ENCODE assay signal across 7 cellular contexts in genomic region chr10:91163269-91163708, GRCh38. TPM values are rescaled to one million over a fixed set of nuclear protein-coding genes. Genes with fewer than 3 reads are reported as not detected.
A peak's percentile ranks its signal among the peaks of the same experiment; 100 is the strongest.
DNase-seq lines count a peak whose midpoint lies in the region; TF ChIP-seq lines count a peak whose summit lies in the region.

No MANE protein-coding gene starts in this region.

- TF ChIP-seq CTCF in GM13977 (IDR thresholded peaks at IDR 0.05; ENCODE audit: extremely low read depth, insufficient read depth, missing control alignments) (no peak), coronary artery (IDR thresholded peaks at IDR 0.05) (no peak), liver (IDR thresholded peaks at IDR 0.05; ENCODE audit: low read depth, low read length, missing input control) (no peak)

- in situ Hi-C loops in GM13977 (cut with MboI; ENCODE audit: low pct_unique_long_range_greater_than_20kb, low sequenced_read_pairs, unreplicated experiment): no loop called here
- in situ Hi-C loops in HAP-1 (cut with MboI; ENCODE audit: low sequenced_read_pairs): no loop called here

- WGBS in liver: under 1% methylated on average over 56 of the region's 56 CpGs

- H3K9ac ChIP-seq in liver (ENCODE audit: low read depth in 1 of 2, low read length in 2 of 2): peak overlapping the region; percentile 69 to 92

- H3K27me3 ChIP-seq in HAP-1 (ENCODE audit: low read depth): no peaks in the 10 kb centered on the region; the same call in 1 of the 2 replicates
- H3K27me3 ChIP-seq in liver (ENCODE audit: control insufficient read depth in 4 of 4, insufficient read depth in 4 of 4, low read length in 3 of 4): no peaks in the 10 kb centered on the region

- H3K4me1 ChIP-seq in HAP-1 (0 out of 2 replicates have a peak, but pooled peaks cover 3% of the 10 kb centered on the region), liver (ENCODE audit: control insufficient read depth in 4 of 4, insufficient read depth in 4 of 4, low read length in 3 of 4) (peaks cover 0 to 20% (median 5%) of the 10 kb centered on the region in 4 donors)

- DNase-seq in GM13977 (ENCODE audit: low spot score) (peak; percentile 82), HAP-1 (ENCODE audit: low spot score in 2 of 2) (peak in 1 of 2 experiments; percentile 61), NAMALWA (ENCODE audit: low spot score) (peak; percentile 80), coronary artery (ENCODE audit: low spot score) (peak; percentile 88)
- peak; percentile 78 for DNase-seq in activated CD4-positive, alpha-beta T cell treated with anti-CD3 and anti-CD28 coated beads for 48 hours
- DNase-seq in stimulated activated CD4-positive, alpha-beta T cell treated with anti-CD3 and anti-CD28 coated beads, Interleukin-4, amount 100 ng/mL, for 1 hour: peak; percentile 69

- no peak for TF ChIP-seq RAD21 in liver (IDR thresholded peaks at IDR 0.05)

- H3K36me3 ChIP-seq in HAP-1 (replicated peaks) (no peaks in the 10 kb centered on the region), liver (ENCODE audit: control insufficient read depth in 4 of 4, insufficient read depth in 3 of 4, low read depth in 1 of 4, low read length in 3 of 4) (no peaks in the 10 kb centered on the region)

- H3K9me3 ChIP-seq in HAP-1 (no peaks in the 10 kb centered on the region), liver (ENCODE audit: control insufficient read depth in 4 of 4, low read length in 3 of 4) (no peaks in the 10 kb centered on the region)

- H3K27ac ChIP-seq in coronary artery (peak overlapping the region; percentile 96 to 97), liver (ENCODE audit: low read depth in 1 of 2, low read length in 2 of 2) (peak overlapping the region; percentile 96 to 99)

- H3K4me3 ChIP-seq in HAP-1 (peak overlapping the region; percentile 56), coronary artery (peak overlapping the region; percentile 82), liver (ENCODE audit: low read depth in 1 of 3, low read length in 3 of 3) (peak overlapping the region; percentile 51 to 94 (median 77))

TF ChIP-seq in liver, 16 proteins besides CTCF, POLR2A, EP300 and RAD21:
- no peak for TF ChIP-seq EGR1 (IDR thresholded peaks at IDR 0.05; ENCODE audit: low read depth in 2 of 2)
- TF ChIP-seq, protein P1, sequence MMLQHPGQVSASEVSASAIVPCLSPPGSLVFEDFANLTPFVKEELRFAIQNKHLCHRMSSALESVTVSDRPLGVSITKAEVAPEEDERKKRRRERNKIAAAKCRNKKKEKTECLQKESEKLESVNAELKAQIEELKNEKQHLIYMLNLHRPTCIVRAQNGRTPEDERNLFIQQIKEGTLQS (IDR thresholded peaks at IDR 0.05): no peak
- no peak for TF ChIP-seq SP1 (IDR thresholded peaks at IDR 0.05)
- TF ChIP-seq HNF4G (IDR thresholded peaks at IDR 0.05): no peak
- TF ChIP-seq NR2F2 (IDR thresholded peaks at IDR 0.05): no peak
- TF ChIP-seq, protein P2, sequence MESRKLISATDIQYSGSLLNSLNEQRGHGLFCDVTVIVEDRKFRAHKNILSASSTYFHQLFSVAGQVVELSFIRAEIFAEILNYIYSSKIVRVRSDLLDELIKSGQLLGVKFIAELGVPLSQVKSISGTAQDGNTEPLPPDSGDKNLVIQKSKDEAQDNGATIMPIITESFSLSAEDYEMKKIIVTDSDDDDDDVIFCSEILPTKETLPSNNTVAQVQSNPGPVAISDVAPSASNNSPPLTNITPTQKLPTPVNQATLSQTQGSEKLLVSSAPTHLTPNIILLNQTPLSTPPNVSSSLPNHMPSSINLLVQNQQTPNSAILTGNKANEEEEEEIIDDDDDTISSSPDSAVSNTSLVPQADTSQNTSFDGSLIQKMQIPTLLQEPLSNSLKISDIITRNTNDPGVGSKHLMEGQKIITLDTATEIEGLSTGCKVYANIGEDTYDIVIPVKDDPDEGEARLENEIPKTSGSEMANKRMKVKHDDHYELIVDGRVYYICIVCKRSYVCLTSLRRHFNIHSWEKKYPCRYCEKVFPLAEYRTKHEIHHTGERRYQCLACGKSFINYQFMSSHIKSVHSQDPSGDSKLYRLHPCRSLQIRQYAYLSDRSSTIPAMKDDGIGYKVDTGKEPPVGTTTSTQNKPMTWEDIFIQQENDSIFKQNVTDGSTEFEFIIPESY (IDR thresholded peaks at IDR 0.05): no peak
- TF ChIP-seq RXRA (IDR thresholded peaks at IDR 0.05): no peak
- TF ChIP-seq FOXA2 (IDR thresholded peaks at IDR 0.05): no peak
- no peak for TF ChIP-seq FOXA1 (IDR thresholded peaks at IDR 0.05)
- no peak for TF ChIP-seq JUND (IDR thresholded peaks at IDR 0.05)
TF ChIP-seq in liver: peak in this region for 0.

RNA-seq across cellular contexts. Expression of gene PCGF5, which starts 57.2 kb away (rescaled TPM):
- 10 to 100 TPM; 34.8 to 55.5 TPM for total RNA-seq in liver
- 10 to 100 TPM; 18.9 to 29.6 TPM for polyA plus RNA-seq in liver
